ENCODE assay signal across 8 cellular contexts in the genomic region with DNA sequence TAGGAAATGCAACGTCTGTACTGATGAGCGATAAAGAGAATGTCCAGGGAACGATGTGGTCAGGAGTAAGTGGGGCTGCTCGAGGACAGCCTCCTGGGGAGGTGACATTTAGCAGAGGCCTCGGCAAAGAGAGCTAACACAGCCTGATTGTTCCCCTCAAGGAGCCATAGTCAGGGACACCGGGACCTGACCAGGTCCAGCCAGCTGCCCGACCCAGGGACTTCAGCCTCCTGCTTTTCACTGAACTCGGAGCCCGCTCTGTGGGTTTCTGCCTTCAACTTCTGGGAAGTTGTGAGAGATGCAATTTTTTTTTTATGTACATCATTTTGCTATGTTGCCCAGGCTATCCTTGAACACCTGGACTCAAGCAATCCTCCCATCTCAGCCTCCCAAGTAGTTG. TPM values are rescaled to one million over a fixed set of nuclear protein-coding genes. Genes with fewer than 3 reads are reported as not detected.
"Had no signal": no experiment of that assay in that cellular context is flagged by ENCODE, and none has a peak within 500 bp of the region (broad histone marks: within the 10 kb centered on the region; RNA-seq: fewer than 3 reads in every experiment).

No MANE protein-coding gene starts in this region.

- H2AFZ ChIP-seq: GM23338 had no signal

- DNase-seq: H9, HCEC 1CT, IMR-90 had no signal

- H3K4me3 ChIP-seq: GM23338 had no signal

- H3K4me2 ChIP-seq: GM23338 had no signal

- FAIRE-seq: H1, H54, HTR-8/SVneo had no signal

- ATAC-seq: GM23338 had no signal

RNA-seq across cellular contexts. Expression of a gene that starts 10.1 kb away (rescaled TPM):
- total RNA-seq: GM23338, H1, H9, HT-29, IMR-90 had no signal
- polyA plus RNA-seq: GM23338, IMR-90 had no signal
